In genomic region chr5:157855404-157855994, GRCh38 we compare ENCODE assay signal across 8 cellular contexts.
DNase-seq lines count a peak whose midpoint lies in the region; ATAC-seq and TF ChIP-seq lines count a peak whose summit lies in the region.

No MANE protein-coding gene starts in this region.

- CTCF ChIA-PET in GM10248 (lab: Yijun Ruan, JAX) = interaction anchor here (0.9 to 2.8 kb wide), 12 partner anchors 9 to 94 kb away, joined by 3 to 17 read pairs (median 5); no protein-coding TSS in a partner anchor

- POLR2A ChIA-PET in GM10248 (lab: Yijun Ruan, JAX) = no interaction called here

- TF ChIP-seq CTCF in GM10248 (IDR thresholded peaks at IDR 0.05; ENCODE audit: control extremely low read depth, extremely low read depth, low read depth, missing control alignments) (peak; percentile 58), astrocyte of the cerebellum (IDR thresholded peaks at IDR 0.05; ENCODE audit: low read depth, low read length, missing control alignments) (peak; percentile 79)

- DNase-seq in Ammon's horn (ENCODE audit: low spot score) (peak; percentile 74), GM10248 (ENCODE audit: extremely low spot score) (no peak), NCI-H69 (lab: John Stamatoyannopoulos, UW) (peak; percentile 78), astrocyte of the cerebellum (ENCODE audit: low read depth) (peak; percentile 45), iPS DF 4.7 (ENCODE audit: extremely low read depth, low spot score) (peak; percentile 56)
- peak; percentile 19 for DNase-seq in stimulated activated naive CD8-positive, alpha-beta T cell treated with anti-CD3 and anti-CD28 coated beads, Interleukin-15, Interleukin-2, amounts not matched to agents 100 U/mL and 50 U/mL, for 24 hours

- no peak for ATAC-seq in stimulated activated naive CD8-positive, alpha-beta T cell treated with anti-CD3 and anti-CD28 coated beads, Interleukin-15, Interleukin-2, amounts not matched to agents 100 U/mL and 50 U/mL, for 24 hours
- ATAC-seq in HG03139 (IDR thresholded peaks at IDR 0.05; ENCODE audit: unreplicated experiment) (no peak), GM19351 (IDR thresholded peaks at IDR 0.05; ENCODE audit: unreplicated experiment) (no peak)

- in situ Hi-C loops in astrocyte of the cerebellum (cut with HindIII; ENCODE audit: low sequenced_read_pairs) = no loop called here

- H3K4me3 ChIP-seq in astrocyte of the cerebellum (ENCODE audit: low read depth, low read length) = no peak overlapping the region
